7 cellular contexts compared by ENCODE assay signal in the genomic region with DNA sequence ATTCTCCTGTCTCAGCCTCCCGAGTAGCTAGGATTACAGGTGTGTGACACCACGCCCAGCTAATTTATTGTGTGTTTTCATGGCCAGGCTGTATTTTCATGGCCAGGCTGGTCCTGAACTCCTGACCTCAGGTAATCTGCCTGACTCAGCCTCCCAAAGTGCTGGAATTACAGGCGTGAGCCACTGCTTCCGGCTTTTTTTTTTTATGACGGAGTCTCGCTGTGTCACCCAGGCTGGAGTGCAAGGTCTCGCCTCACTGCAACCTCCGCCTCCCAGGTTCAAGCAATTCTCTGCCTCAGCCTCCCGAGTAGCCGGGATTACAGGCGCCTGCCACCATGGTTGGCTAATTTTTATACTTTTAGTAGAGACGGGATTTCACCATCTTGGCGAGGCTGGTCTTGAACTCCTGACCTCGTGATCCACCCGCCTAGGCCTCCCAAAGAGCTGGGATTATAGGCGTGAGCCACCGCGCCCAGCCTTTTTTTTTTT. TPM values are rescaled to one million over a fixed set of nuclear protein-coding genes. Genes with fewer than 3 reads are reported as not detected.
A peak's percentile ranks its signal among the peaks of the same experiment; 100 is the strongest.
DNase-seq lines count a peak whose midpoint lies in the region; ATAC-seq, FAIRE-seq and TF ChIP-seq lines count a peak whose summit lies in the region.
"Not testable (repeated sequence)": the region's sequence is repeated elsewhere in the genome, so short reads cannot be mapped to it uniquely, and the experiment has no call there.

No MANE protein-coding gene starts in this region.

- CTCF ChIA-PET in RWPE1 (lab: Yijun Ruan, JAX) = interaction anchor here (0.5 kb wide), 1 partner anchor 137 kb away, joined by 3 read pairs; no protein-coding TSS in a partner anchor
- CTCF ChIA-PET in activated CD8-positive, alpha-beta memory T cell treated with anti-CD3 and anti-CD28 coated beads, Interleukin-2, amount 10 ng/mL, durations not matched to agents 7 days and 5 days (lab: Charles Lee) = interaction anchor here (1.3 to 1.6 kb wide), 3 partner anchors 9 to 21 kb away, joined by 3 to 5 read pairs (median 3); a partner anchor contains a TSS

- not testable (repeated sequence) for H3K27me3 Mint-ChIP-seq in activated CD8-positive, alpha-beta memory T cell treated with anti-CD3 and anti-CD28 coated beads, Interleukin-2, amount 10 ng/mL, durations not matched to agents 7 days and 5 days; astrocyte (ENCODE audit: low read depth, unreplicated experiment)

- TF ChIP-seq CTCF in DND-41 (IDR thresholded peaks at IDR 0.05; ENCODE audit: borderline replicate concordance, extremely low read depth, low read length, poor library complexity, severe bottlenecking); RWPE1 (conservative IDR thresholded peaks at IDR 0.05; ENCODE audit: low read depth); astrocyte (IDR thresholded peaks at IDR 0.05; ENCODE audit: insufficient read depth, low read depth, low read length); mucosa of descending colon (IDR thresholded peaks at IDR 0.05): not testable (repeated sequence)

- not testable (repeated sequence) for H4K20me1 ChIP-seq in DND-41 (ENCODE audit: insufficient read depth, low read length); astrocyte (ENCODE audit: insufficient read depth, low read length)

- not testable (repeated sequence) for H2AFZ ChIP-seq in DND-41 (ENCODE audit: low read depth, low read length); astrocyte (ENCODE audit: low read depth, low read length)

- not testable (repeated sequence) for DNase-seq in DND-41; RWPE1 (ENCODE audit: low spot score); activated CD8-positive, alpha-beta memory T cell treated with anti-CD3 and anti-CD28 coated beads, Interleukin-2, amount 10 ng/mL, durations not matched to agents 7 days and 5 days; astrocyte (ENCODE audit: low read depth)
- DNase-seq in LoVo (ENCODE audit: low spot score) = peak; percentile 42
- DNase-seq in mucosa of descending colon = peak in 1 of 3 donors; percentile 29
- peak; percentile 79 for DNase-seq in small intestine

- not testable (repeated sequence) for H3K9me3 Mint-ChIP-seq in activated CD8-positive, alpha-beta memory T cell treated with anti-CD3 and anti-CD28 coated beads, Interleukin-2, amount 10 ng/mL, durations not matched to agents 7 days and 5 days (ENCODE audit: low read depth); astrocyte (ENCODE audit: unreplicated experiment)

- not testable (repeated sequence) for H3K36me3 ChIP-seq in DND-41 (ENCODE audit: insufficient read depth, low read length); astrocyte (ENCODE audit: insufficient read depth, low read length); mucosa of descending colon (ENCODE audit: low read depth); small intestine (ENCODE audit: control insufficient read depth in 2 of 2, insufficient read depth in 2 of 2, low read length in 2 of 2)

- not testable (repeated sequence) for H3K4me3 Mint-ChIP-seq in activated CD8-positive, alpha-beta memory T cell treated with anti-CD3 and anti-CD28 coated beads, Interleukin-2, amount 10 ng/mL, durations not matched to agents 7 days and 5 days
- peak overlapping the region; percentile 45 for H3K4me3 Mint-ChIP-seq in astrocyte (ENCODE audit: unreplicated experiment)

- peak overlapping the region; percentile 68 for H3K4me2 ChIP-seq in DND-41 (ENCODE audit: insufficient read depth, low read length)
- H3K4me2 ChIP-seq in astrocyte (ENCODE audit: low read length) = not testable (repeated sequence)

- H3K27ac ChIP-seq in DND-41 (ENCODE audit: low read length) = peak overlapping the region; percentile 99
- H3K27ac ChIP-seq in RWPE1 = peak overlapping the region; percentile 43
- H3K27ac ChIP-seq in astrocyte (ENCODE audit: low read depth, low read length); small intestine (ENCODE audit: low read depth in 1 of 2, low read length in 1 of 2): not testable (repeated sequence)

- peaks cover 23% of the 10 kb centered on the region for H3K79me2 ChIP-seq in DND-41 (ENCODE audit: insufficient read depth, low read length)
- not testable (repeated sequence) for H3K79me2 ChIP-seq in astrocyte (ENCODE audit: insufficient read depth, low read length)

- WGBS in small intestine, 3 donors = 67 to 87% (median 85%) methylated on average over 18 of the region's 18 CpGs

- peaks cover 34% of the 10 kb centered on the region for H3K4me1 Mint-ChIP-seq in activated CD8-positive, alpha-beta memory T cell treated with anti-CD3 and anti-CD28 coated beads, Interleukin-2, amount 10 ng/mL, durations not matched to agents 7 days and 5 days
- H3K4me1 Mint-ChIP-seq in astrocyte (ENCODE audit: low read depth, unreplicated experiment) = not testable (repeated sequence)

- H3K9me3 ChIP-seq in DND-41 (ENCODE audit: insufficient read depth, low read length, severe bottlenecking); astrocyte (ENCODE audit: insufficient read depth, low read depth, low read length); mucosa of descending colon; small intestine (ENCODE audit: control insufficient read depth, low read depth): not testable (repeated sequence)

- not testable (repeated sequence) for H3K4me3 ChIP-seq in DND-41 (ENCODE audit: low read depth in 1 of 2, low read length in 2 of 2); astrocyte (ENCODE audit: insufficient read depth, low read depth, low read length); mucosa of descending colon; small intestine (ENCODE audit: low read depth in 1 of 2, low read length in 2 of 2)

- H3K9ac ChIP-seq in DND-41 (ENCODE audit: low read depth, low read length) = peak overlapping the region; percentile 95
- not testable (repeated sequence) for H3K9ac ChIP-seq in astrocyte (ENCODE audit: low read length)

- not testable (repeated sequence) for H3K27me3 ChIP-seq in DND-41 (ENCODE audit: insufficient read depth, low read length, poor library complexity); astrocyte (ENCODE audit: insufficient read depth, low read length); small intestine (ENCODE audit: control insufficient read depth in 2 of 2, insufficient read depth in 2 of 2, low read length in 2 of 2)

- POLR2A ChIA-PET in RWPE1 (lab: Yijun Ruan, JAX; ENCODE audit: low non-redundant PET) = interaction anchor here (1.3 kb wide), 1 partner anchor 9 kb away, joined by 4 read pairs; a partner anchor contains a TSS

- not testable (repeated sequence) for H3K36me3 Mint-ChIP-seq in activated CD8-positive, alpha-beta memory T cell treated with anti-CD3 and anti-CD28 coated beads, Interleukin-2, amount 10 ng/mL, durations not matched to agents 7 days and 5 days; astrocyte (ENCODE audit: low read depth, unreplicated experiment)

- not testable (repeated sequence) for ATAC-seq in DND-41 (ENCODE audit: insufficient read depth, low read depth); activated CD8-positive, alpha-beta memory T cell treated with anti-CD3 and anti-CD28 coated beads, Interleukin-2, amount 10 ng/mL, durations not matched to agents 7 days and 5 days
- ATAC-seq in mucosa of descending colon = peak; percentile 39

- not testable (repeated sequence) for FAIRE-seq in astrocyte (lab: Jason Lieb, UNC); small intestine (lab: Jason Lieb, UNC)

- intact Hi-C loops in mucosa of descending colon (cut with DNase I, micrococcal nuclease) = not testable (repeated sequence)

- H3K27ac Mint-ChIP-seq in activated CD8-positive, alpha-beta memory T cell treated with anti-CD3 and anti-CD28 coated beads, Interleukin-2, amount 10 ng/mL, durations not matched to agents 7 days and 5 days = peak overlapping the region; percentile 99
- H3K27ac Mint-ChIP-seq in astrocyte (ENCODE audit: unreplicated experiment) = not testable (repeated sequence)

- H3K4me1 ChIP-seq in DND-41 (ENCODE audit: insufficient read depth, low read length) (peaks cover 60% of the 10 kb centered on the region), astrocyte (ENCODE audit: insufficient read depth, low read length) (peaks cover 10% of the 10 kb centered on the region), mucosa of descending colon (ENCODE audit: low read depth) (peaks cover 11% of the 10 kb centered on the region)
- H3K4me1 ChIP-seq in small intestine (ENCODE audit: control insufficient read depth in 2 of 2, insufficient read depth in 1 of 2, low read depth in 1 of 2, low read length in 1 of 2) = not testable (repeated sequence)

RNA-seq across cellular contexts. Expression of a gene that starts 34.4 kb away (rescaled TPM):
- 1 to 10 TPM; 1.6 to 3.4 TPM for total RNA-seq in activated CD8-positive, alpha-beta memory T cell treated with anti-CD3 and anti-CD28 coated beads, Interleukin-2, amount 10 ng/mL, durations not matched to agents 7 days and 5 days
- total RNA-seq in astrocyte (5.7 and 7.7 TPM in 2 replicates), mucosa of descending colon (10 to 100 TPM in 2 of 3 donors, 1 to 10 TPM in 1; 8.9 to 12.0 (median 11.1) TPM)
- polyA plus RNA-seq in small intestine = 1 to 10 TPM in 2 of 3 donors, under 1 TPM in 1; 0.67 to 7.3 (median 2.4) TPM
